In the genomic region with DNA sequence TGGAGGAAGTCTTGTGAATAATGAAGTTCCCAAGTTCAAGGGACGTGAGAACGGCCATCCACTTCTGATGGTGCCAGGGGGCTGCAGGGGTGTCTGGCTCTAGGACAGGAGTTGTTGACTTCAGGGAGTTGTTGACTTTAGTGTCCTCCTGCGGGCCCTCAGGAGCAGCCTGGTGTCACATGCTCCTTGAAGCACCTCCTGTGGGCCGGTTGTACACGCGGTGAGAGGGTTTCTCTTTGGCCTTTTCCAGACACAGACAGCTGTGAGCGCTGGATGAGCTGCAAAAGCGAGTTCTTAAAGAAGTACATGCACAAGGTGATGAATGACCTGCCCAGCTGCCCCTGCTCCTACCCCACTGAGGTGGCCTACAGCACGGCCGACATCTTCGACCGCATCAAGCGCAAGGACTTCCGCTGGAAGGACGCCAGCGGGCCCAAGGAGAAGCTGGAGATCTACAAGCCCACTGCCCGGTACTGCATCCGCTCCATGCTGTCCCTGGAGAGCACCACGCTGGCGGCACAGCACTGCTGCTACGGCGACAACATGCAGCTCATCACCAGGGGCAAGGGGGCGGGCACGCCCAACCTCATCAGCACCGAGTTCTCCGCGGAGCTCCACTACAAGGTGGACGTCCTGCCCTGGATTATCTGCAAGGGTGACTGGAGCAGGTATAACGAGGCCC, we compare ENCODE assay signal across 27 cellular contexts.
DNase-seq lines count a peak whose midpoint lies in the region; ATAC-seq, FAIRE-seq and TF ChIP-seq lines count a peak whose summit lies in the region.
"Had no signal": no experiment of that assay in that cellular context is flagged by ENCODE, and none has a peak within 500 bp of the region (broad histone marks: within the 10 kb centered on the region; RNA-seq: fewer than 3 reads in every experiment).

No MANE protein-coding gene starts in this region.

- H3K27ac ChIP-seq in HepG2 (ENCODE audit: extremely low read length, insufficient read depth, low read length) (no peak overlapping the region), right lobe of liver (no peak overlapping the region), K562 (ENCODE audit: extremely low read depth, low read depth, low read length) (no peak overlapping the region), neuronal stem cell (replicated peaks; ENCODE audit: low read length) (no peak overlapping the region)
- H3K27ac ChIP-seq: A549, RWPE1, SK-N-MC had no signal

- peak overlapping the region; percentile 4 for H2BK15ac ChIP-seq in neuronal stem cell (ENCODE audit: low read length)

- no peak overlapping the region for H2BK120ac ChIP-seq in neuronal stem cell (ENCODE audit: low read depth, low read length)

- H3K4me1 ChIP-seq in HepG2 (ENCODE audit: insufficient read depth, low read length): peaks cover 24% of the 10 kb centered on the region
- peaks cover 0 to 6% (median 0%) of the 10 kb centered on the region in 4 donors for H3K4me1 ChIP-seq in right lobe of liver
- H3K4me1 ChIP-seq in K562 (replicated peaks in 1 of 2; ENCODE audit: control insufficient read depth in 2 of 2, insufficient read depth in 2 of 2, low read length in 2 of 2): peaks cover 0 to 7% of the 10 kb centered on the region in 2 experiments; a peak in 2 of 5 replicates
- no peaks in the 10 kb centered on the region for H3K4me1 ChIP-seq in neuronal stem cell (ENCODE audit: control insufficient read depth in 2 of 2, insufficient read depth in 1 of 2, low read depth in 1 of 2, low read length in 2 of 2)
- H3K4me1 ChIP-seq: A549 had no signal

- H2AFZ ChIP-seq in HepG2 (ENCODE audit: low read length) (no peak overlapping the region), K562 (ENCODE audit: low read depth, low read length) (peak overlapping the region; percentile 2; the same call in 1 of the 2 replicates), neuronal stem cell (ENCODE audit: low read length) (no peak overlapping the region)

- no peaks in the 10 kb centered on the region for H3K9me1 ChIP-seq in K562 (ENCODE audit: control insufficient read depth, insufficient read depth, low read length)

- H3K18ac ChIP-seq in neuronal stem cell (ENCODE audit: low read length): peak overlapping the region; percentile 62

- peak overlapping the region; percentile 8 for H3K4ac ChIP-seq in neuronal stem cell (ENCODE audit: low read length)

- H3K27me3 ChIP-seq in HepG2 (ENCODE audit: control insufficient read depth in 1 of 2, insufficient read depth in 2 of 2, low read length in 2 of 2) (no peaks in the 10 kb centered on the region), right lobe of liver (no peaks in the 10 kb centered on the region), K562 (ENCODE audit: control insufficient read depth in 2 of 2, insufficient read depth in 2 of 2, low read length in 2 of 2) (peaks cover 0 to 9% of the 10 kb centered on the region in 2 experiments; a peak in 2 of 5 replicates), neuronal stem cell (ENCODE audit: control insufficient read depth in 3 of 3, insufficient read depth in 3 of 3, low read depth in 1 of 3, low read length in 3 of 3) (no peaks in the 10 kb centered on the region)

- no peak overlapping the region for H2BK5ac ChIP-seq in neuronal stem cell (ENCODE audit: low read length)

- no peaks in the 10 kb centered on the region for H3K79me2 ChIP-seq in HepG2 (ENCODE audit: insufficient read depth, low read length)
- no peaks in the 10 kb centered on the region for H3K79me2 ChIP-seq in K562 (ENCODE audit: control insufficient read depth, insufficient read depth, low read length)

- FAIRE-seq in HepG2 (lab: Jason Lieb, UNC): no peak
- no peak for FAIRE-seq in K562 (lab: Jason Lieb, UNC)
- FAIRE-seq: A549, GM12878, GM19239 had no signal

- TF ChIP-seq RAD21 in HepG2 (CRISPR knock-in tag; IDR thresholded peaks at IDR 0.05) (no peak), K562 (CRISPR knock-in tag; conservative IDR thresholded peaks at IDR 0.05 in 1 of 2, IDR thresholded peaks at IDR 0.05 in 1 of 2) (no peak)

- TF ChIP-seq POLR2A in HepG2 (IDR thresholded peaks at IDR 0.05; ENCODE audit: insufficient read depth in 1 of 2, low read depth in 2 of 2, low read length in 2 of 2) (no peak), right lobe of liver (IDR thresholded peaks at IDR 0.05) (no peak), K562 (conservative IDR thresholded peaks at IDR 0.05) (no peak)

- H4K8ac ChIP-seq in neuronal stem cell (ENCODE audit: low read depth, low read length): no peak overlapping the region

- intact Hi-C loops in HepG2 (cut with micrococcal nuclease; ENCODE audit: unreplicated experiment) (no loop called here), right lobe of liver (cut with DNase I) (loop anchor here in 1 of 2 donors (10.0 kb wide), 1 partner anchor 174 kb away; no protein-coding TSS in a partner anchor), K562 (cut with micrococcal nuclease) (no loop called here)

- POLR2A ChIA-PET in HepG2 (lab: Yijun Ruan, JAX): no interaction called here
- POLR2A ChIA-PET in K562 (lab: Yijun Ruan, JAX): interaction anchor here (0.8 kb wide), 1 partner anchor 20 kb away, joined by 3 read pairs; no protein-coding TSS in a partner anchor

- H3K4me2 ChIP-seq in HepG2 (ENCODE audit: low read depth, low read length) (no peak overlapping the region), K562 (ENCODE audit: insufficient read depth, low read length) (peak overlapping the region; percentile 55), neuronal stem cell (ENCODE audit: insufficient read depth, low read length, poor library complexity, severe bottlenecking) (no peak overlapping the region)
- H3K4me2 ChIP-seq: A549 had no signal

- TF ChIP-seq EP300 in HepG2 (IDR thresholded peaks at IDR 0.05; ENCODE audit: low read depth in 2 of 2, low read length in 2 of 2): no peak
- TF ChIP-seq EP300 in HepG2 (CRISPR knock-in tag; IDR thresholded peaks at IDR 0.05; ENCODE audit: borderline replicate concordance): no peak
- TF ChIP-seq EP300 in K562 (IDR thresholded peaks at IDR 0.05; ENCODE audit: low read length): no peak

- WGBS in HepG2 (ENCODE audit: low lambda C conversion rate): 97% methylated on average over 23 of the region's 29 CpGs
- 88% methylated on average over 4 of the region's 29 CpGs for WGBS in right lobe of liver (ENCODE audit: insufficient coverage, low coverage, low lambda C conversion rate, missing lambda C conversion rate)
- 8% methylated on average over 16 of the region's 29 CpGs for WGBS in K562 (ENCODE audit: insufficient coverage, low coverage, missing lambda C conversion rate)
- WGBS in neuronal stem cell (ENCODE audit: extremely low coverage in 2 of 2, insufficient read length in 2 of 2, insufficient replicate concordance in 1 of 2), 2 donors: no CpG with 5 or more reads among the region's 29 CpGs

- H3K14ac ChIP-seq in neuronal stem cell (ENCODE audit: low read length): peak overlapping the region; percentile 41

- H3K4me3 ChIP-seq in HepG2 (replicated peaks in 1 of 3; ENCODE audit: insufficient read depth in 1 of 3, low read depth in 2 of 3, low read length in 3 of 3) (no peak overlapping the region), right lobe of liver (no peak overlapping the region), K562 (no peak overlapping the region), neuronal stem cell (ENCODE audit: low read length in 2 of 2) (no peak overlapping the region)
- H3K4me3 ChIP-seq: A549, GM12878, SK-N-MC had no signal

- H3K9me3 ChIP-seq in HepG2 (ENCODE audit: low read length) (no peaks in the 10 kb centered on the region), right lobe of liver (no peaks in the 10 kb centered on the region), K562 (replicated peaks; ENCODE audit: control insufficient read depth, insufficient read depth, low read depth, low read length) (no peaks in the 10 kb centered on the region), neuronal stem cell (replicated peaks in 1 of 2; ENCODE audit: control insufficient read depth in 2 of 2, insufficient read depth in 1 of 2, low read depth in 1 of 2, low read length in 2 of 2) (no peaks in the 10 kb centered on the region)
- H3K9me3 ChIP-seq: A549 had no signal

- H4K20me1 ChIP-seq in HepG2 (ENCODE audit: insufficient read depth, low read length) (no peaks in the 10 kb centered on the region), K562 (replicated peaks; ENCODE audit: control insufficient read depth, insufficient read depth, low read length) (no peaks in the 10 kb centered on the region)

- ATAC-seq in HepG2 (no peak), right lobe of liver (no peak), K562 (peak; percentile 47), GM18517 (IDR thresholded peaks at IDR 0.05; ENCODE audit: unreplicated experiment) (no peak), GM21526 (IDR thresholded peaks at IDR 0.05; ENCODE audit: low FRiP score, unreplicated experiment) (no peak)
- ATAC-seq: A549, GM12878, Panc1 had no signal

- no peak overlapping the region for H2BK12ac ChIP-seq in neuronal stem cell (ENCODE audit: low read length)

- H3K9ac ChIP-seq in HepG2 (ENCODE audit: insufficient read depth, low read depth, low read length): no peak overlapping the region
- 0 out of 4 replicates have a peak overlapping the region, but pooled peaks of 1 of the 2 experiments have one; percentile 26 for H3K9ac ChIP-seq in K562 (ENCODE audit: insufficient read depth in 1 of 2, low read depth in 2 of 2, low read length in 2 of 2)
- H3K9ac ChIP-seq in neuronal stem cell (ENCODE audit: low read depth, low read length, poor library complexity): no peak overlapping the region

- no peak for TF ChIP-seq CTCF in HepG2 (CRISPR knock-in tag; IDR thresholded peaks at IDR 0.05)
- no peak for TF ChIP-seq CTCF in right lobe of liver (IDR thresholded peaks at IDR 0.05)
- TF ChIP-seq CTCF in K562 (IDR thresholded peaks at IDR 0.05 in 2 of 3, conservative IDR thresholded peaks at IDR 0.05 in 1 of 3; ENCODE audit: insufficient read depth in 2 of 3, low read depth in 1 of 3, low read length in 3 of 3): no peak

- H3K79me1 ChIP-seq in neuronal stem cell (ENCODE audit: low read depth, low read length): no peaks in the 10 kb centered on the region

- no peak overlapping the region for H4K91ac ChIP-seq in neuronal stem cell (ENCODE audit: low read depth, low read length, poor library complexity)

- BruUV-seq in HepG2 (replicated peaks; lab: Mats Ljungman, UMichigan): no TSS peak
- no TSS peak for BruUV-seq in K562 (replicated peaks; lab: Mats Ljungman, UMichigan)

- no peak overlapping the region for H3K23ac ChIP-seq in neuronal stem cell (ENCODE audit: low read depth, low read length, poor library complexity)

- in situ Hi-C loops in HepG2 (cut with HindIII; ENCODE audit: extremely low pct_ligation_motif_present, low pct_unique_long_range_greater_than_20kb) (loop anchor here (25.0 kb wide), 1 partner anchor 337 kb away; no protein-coding TSS in a partner anchor), K562 (cut with MboI) (no loop called here)

- no peaks in the 10 kb centered on the region for H3K36me3 ChIP-seq in HepG2 (replicated peaks in 1 of 2; ENCODE audit: control insufficient read depth in 1 of 2, insufficient read depth in 2 of 2, low read length in 2 of 2)
- H3K36me3 ChIP-seq in right lobe of liver: peaks cover 0 to 5% (median 0%) of the 10 kb centered on the region in 4 donors
- no peaks in the 10 kb centered on the region for H3K36me3 ChIP-seq in K562 (ENCODE audit: control insufficient read depth, insufficient read depth, low read length)
- no peaks in the 10 kb centered on the region for H3K36me3 ChIP-seq in neuronal stem cell (replicated peaks in 1 of 2; ENCODE audit: control insufficient read depth in 2 of 2, insufficient read depth in 2 of 2, low read length in 2 of 2)

- CTCF ChIA-PET in HepG2 (lab: Yijun Ruan, JAX; ENCODE audit: low intra/inter-chr PET ratio, low total read pairs) (no interaction called here), K562 (lab: Yijun Ruan, JAX; ENCODE audit: low intra/inter-chr PET ratio) (no interaction called here)

- H2AK5ac ChIP-seq in neuronal stem cell (ENCODE audit: low read depth, low read length): no peak overlapping the region

- DNase-seq in HepG2 (ENCODE audit: low spot score) (no peak), right lobe of liver (no peak), K562 (ENCODE audit: extremely low read depth in 1 of 4, low spot score in 3 of 4) (no peak), neuronal stem cell (ENCODE audit: low spot score) (no peak), hepatic stellate cell (ENCODE audit: low spot score) (no peak)
- DNase-seq: CD8-positive, alpha-beta memory T cell; DMS 273 treated with DMSO at 0.1 percent for 48 hours; DMS79; EL; GDM1; GOT3; HCEC 1CT; NCI-H1092; NCI-H1417 treated with DMSO at 0.1 percent for 48 hours; NCI-H1694 treated with DMSO at 0.1 percent for 48 hours; NCI-H2081; NCI-H2227 treated with DMSO at 0.1 percent for 48 hours; NCI-H526 treated with DMSO at 0.1 percent for 48 hours; SIG-M5 had no signal
